Comparison of ENCODE assay signal across 18 cellular contexts in the genomic region with DNA sequence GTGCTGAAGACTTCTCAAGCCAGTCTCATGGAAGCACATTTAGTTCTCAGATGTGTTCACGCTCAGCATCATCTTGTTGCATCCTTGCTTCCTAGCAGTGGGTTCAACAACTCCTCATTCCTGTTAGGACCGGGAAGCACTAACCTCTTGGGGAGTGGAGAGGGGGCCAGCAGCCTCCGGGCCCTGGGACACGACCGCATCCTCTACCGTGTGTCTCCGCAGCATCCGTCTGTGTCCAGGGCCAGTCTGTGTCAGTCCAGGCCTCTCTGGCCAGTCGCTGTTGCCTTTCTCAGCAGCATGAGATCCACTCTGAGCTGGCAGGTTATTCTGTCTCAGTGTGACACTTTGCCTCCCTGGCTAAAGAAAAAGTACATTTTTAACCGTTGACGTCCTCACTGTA. TPM values are rescaled to one million over a fixed set of nuclear protein-coding genes. Genes with fewer than 3 reads are reported as not detected.
A peak's percentile ranks its signal among the peaks of the same experiment; 100 is the strongest.
DNase-seq lines count a peak whose midpoint lies in the region; ATAC-seq and TF ChIP-seq lines count a peak whose summit lies in the region.
"Had no signal": no experiment of that assay in that cellular context is flagged by ENCODE, and none has a peak within 500 bp of the region (broad histone marks: within the 10 kb centered on the region; RNA-seq: fewer than 3 reads in every experiment).

No MANE protein-coding gene starts in this region.

- no peaks in the 10 kb centered on the region for H3K4me1 ChIP-seq in cardiac muscle cell (ENCODE audit: low read depth)
- no peaks in the 10 kb centered on the region for H3K4me1 ChIP-seq in MM.1S (ENCODE audit: low read length)
- H3K4me1 ChIP-seq: HAP-1 had no signal

- H3K4me1 Mint-ChIP-seq in type B pancreatic cell (ENCODE audit: unreplicated experiment): no peaks in the 10 kb centered on the region

- peak overlapping the region; percentile 54 for H3K27ac ChIP-seq in cardiac muscle cell
- H3K27ac ChIP-seq in MM.1S (ENCODE audit: low read length): no peak overlapping the region

- no peak for ATAC-seq in left ventricle myocardium superior

- no peaks in the 10 kb centered on the region for H4K20me1 ChIP-seq in MM.1S (ENCODE audit: insufficient read depth, low read length)

- H3K9ac ChIP-seq in MM.1S (ENCODE audit: low read length): no peak overlapping the region

- no peak overlapping the region for H3K4me3 ChIP-seq in cardiac muscle cell
- H3K4me3 ChIP-seq in MM.1S (ENCODE audit: low read length): no peak overlapping the region
- H3K4me3 ChIP-seq: HAP-1 had no signal

- no peak for DNase-seq in cardiac muscle cell (ENCODE audit: low read depth in 1 of 2, low spot score in 1 of 2)
- DNase-seq in left ventricle myocardium superior: no peak
- DNase-seq in myocyte (ENCODE audit: low read depth): peak; percentile 19
- peak; percentile 16 for DNase-seq in type B pancreatic cell (ENCODE audit: extremely low spot score, unreplicated experiment)
- no peak for DNase-seq in stimulated activated naive CD4-positive, alpha-beta T cell (lab: John Stamatoyannopoulos, UW)
- DNase-seq in MM.1S: no peak
- DNase-seq in NCI-H2196 (lab: John Stamatoyannopoulos, UW; ENCODE audit: unreplicated experiment): no peak
- DNase-seq: 8988T; C1 segment of cervical spinal cord; Calu3; CD4-positive, alpha-beta memory T cell; COR-L47; DMS53; DMS79 treated with DMSO at 0.1 percent for 48 hours; GF-D8; GOT3; HFFc6 had no signal

- intact Hi-C loops in left ventricle myocardium superior (cut with micrococcal nuclease): no loop called here

- H3K9me3 ChIP-seq in cardiac muscle cell (ENCODE audit: low read depth) (no peaks in the 10 kb centered on the region), MM.1S (replicated peaks; ENCODE audit: insufficient read depth, low read length) (no peaks in the 10 kb centered on the region)
- H3K9me3 ChIP-seq: HAP-1 had no signal

- TF ChIP-seq CTCF in cardiac muscle cell (IDR thresholded peaks at IDR 0.05; ENCODE audit: low read depth, low read length): no peak
- no peak for TF ChIP-seq CTCF in type B pancreatic cell (conservative IDR thresholded peaks at IDR 0.05)
- TF ChIP-seq CTCF in MM.1S (IDR thresholded peaks at IDR 0.05; ENCODE audit: low read length): no peak

- no peak overlapping the region for H3K4me2 ChIP-seq in MM.1S (ENCODE audit: low read depth, low read length)

- no peak overlapping the region for H2AFZ ChIP-seq in MM.1S (ENCODE audit: low read length)

- no peak overlapping the region for H3K4me3 Mint-ChIP-seq in type B pancreatic cell
- H3K4me3 Mint-ChIP-seq: CD4-positive, alpha-beta memory T cell; HFFc6 had no signal

- H3K27me3 ChIP-seq in cardiac muscle cell (no peaks in the 10 kb centered on the region), MM.1S (replicated peaks; ENCODE audit: insufficient read depth, low read length) (no peaks in the 10 kb centered on the region)

- H3F3A ChIP-seq in MM.1S (ENCODE audit: insufficient read depth, low read length): no peaks in the 10 kb centered on the region

- H3K9me3 Mint-ChIP-seq in type B pancreatic cell: no peaks in the 10 kb centered on the region
- H3K9me3 Mint-ChIP-seq: CD4-positive, alpha-beta memory T cell; HFFc6 had no signal

- H3K9me2 ChIP-seq in MM.1S (replicated peaks; ENCODE audit: insufficient read depth, low read length): no peaks in the 10 kb centered on the region

- no peaks in the 10 kb centered on the region for H3K79me2 ChIP-seq in MM.1S (ENCODE audit: low read length)

- H3K36me3 Mint-ChIP-seq in type B pancreatic cell: peaks cover 24% of the 10 kb centered on the region

- H3K36me3 ChIP-seq in cardiac muscle cell (peaks cover 36% of the 10 kb centered on the region), MM.1S (replicated peaks; ENCODE audit: insufficient read depth, low read length) (no peaks in the 10 kb centered on the region; the same call in 1 of the 2 replicates)

- no peaks in the 10 kb centered on the region for H3K27me3 Mint-ChIP-seq in type B pancreatic cell
- H3K27me3 Mint-ChIP-seq: CD4-positive, alpha-beta memory T cell had no signal

- H3K27ac Mint-ChIP-seq in type B pancreatic cell: no peak overlapping the region
- H3K27ac Mint-ChIP-seq: HFFc6 had no signal

RNA-seq across cellular contexts. Expression of gene PDCD5, which starts 17.0 kb away (rescaled TPM):
- total RNA-seq in cardiac muscle cell (236 and 250 TPM in 2 replicates), left ventricle myocardium superior (135 TPM), myocyte (123 and 146 TPM in 2 replicates), type B pancreatic cell (ENCODE audit: low replicate concordance) (76.3 and 123 TPM in 2 replicates)
- 245 and 275 TPM in 2 replicates for polyA plus RNA-seq in cardiac muscle cell
- polyA plus RNA-seq in myocyte (2012): 81.6 TPM

Comparison
In these comparisons a context has a peak if more than half of its experiments do, and no peak if none do; other contexts are left out.
1. DNase-seq: peak in myocyte (single experiment) and type B pancreatic cell (single experiment); none in cardiac muscle cell (0 of 2), left ventricle myocardium superior (single experiment), stimulated activated naive CD4-positive, alpha-beta T cell (0 of 6), MM.1S (single experiment) and NCI-H2196 (single experiment).